ENCODE assay signal across 19 cellular contexts in genomic region chr16:68062910-68063393, GRCh38. TPM values are rescaled to one million over a fixed set of nuclear protein-coding genes. Genes with fewer than 3 reads are reported as not detected.
DNase-seq lines count a peak whose midpoint lies in the region; TF ChIP-seq lines count a peak whose summit lies in the region.
"Had no signal": no experiment of that assay in that cellular context is flagged by ENCODE, and none has a peak within 500 bp of the region (broad histone marks: within the 10 kb centered on the region; RNA-seq: fewer than 3 reads in every experiment).

No MANE protein-coding gene starts in this region.

- peaks cover 37% of the 10 kb centered on the region for H3K36me3 Mint-ChIP-seq in T-helper 1 cell treated with Interleukin-12 subunit alpha and Interleukin-12 subunit beta and Interleukin-4 antibody, amounts not matched to agents 30 μg/mL and 1 μg/mL, for 36 hours (ENCODE audit: low read depth)
- H3K36me3 Mint-ChIP-seq in chondrocyte (ENCODE audit: low read depth): peaks cover 9% of the 10 kb centered on the region

- H3K9me3 Mint-ChIP-seq in T-helper 1 cell treated with Interleukin-12 subunit alpha and Interleukin-12 subunit beta and Interleukin-4 antibody, amounts not matched to agents 30 μg/mL and 1 μg/mL, for 36 hours: no peaks in the 10 kb centered on the region
- no peaks in the 10 kb centered on the region for H3K9me3 Mint-ChIP-seq in chondrocyte (ENCODE audit: low read depth)

- H3K27me3 Mint-ChIP-seq in T-helper 1 cell treated with Interleukin-12 subunit alpha and Interleukin-12 subunit beta and Interleukin-4 antibody, amounts not matched to agents 30 μg/mL and 1 μg/mL, for 36 hours (ENCODE audit: low read depth): no peaks in the 10 kb centered on the region
- no peaks in the 10 kb centered on the region for H3K27me3 Mint-ChIP-seq in chondrocyte (ENCODE audit: low read depth)

- H3K4me3 Mint-ChIP-seq in T-helper 1 cell treated with Interleukin-12 subunit alpha and Interleukin-12 subunit beta and Interleukin-4 antibody, amounts not matched to agents 30 μg/mL and 1 μg/mL, for 36 hours: peak overlapping the region; percentile 61
- no peak overlapping the region for H3K4me3 Mint-ChIP-seq in chondrocyte (ENCODE audit: unreplicated experiment)

- H3K4me1 Mint-ChIP-seq in T-helper 1 cell treated with Interleukin-12 subunit alpha and Interleukin-12 subunit beta and Interleukin-4 antibody, amounts not matched to agents 30 μg/mL and 1 μg/mL, for 36 hours (ENCODE audit: low read depth): peaks cover 61% of the 10 kb centered on the region
- peaks cover 33% of the 10 kb centered on the region for H3K4me1 Mint-ChIP-seq in chondrocyte (ENCODE audit: low read depth)

- TF ChIP-seq CTCF in chondrocyte (IDR thresholded peaks at IDR 0.05): no peak

- H3K27ac Mint-ChIP-seq in T-helper 1 cell treated with Interleukin-12 subunit alpha and Interleukin-12 subunit beta and Interleukin-4 antibody, amounts not matched to agents 30 μg/mL and 1 μg/mL, for 36 hours: peak overlapping the region; percentile 93
- no peak overlapping the region for H3K27ac Mint-ChIP-seq in chondrocyte (ENCODE audit: unreplicated experiment)

- DNase-seq in NK-92 treated with Interleukin-12 subunit alpha and Interleukin-12 subunit beta, amount 100 ng/mL, for 24 hours (lab: John Stamatoyannopoulos, UW): peak; percentile 53
- no peak for DNase-seq in NK-92 (lab: John Stamatoyannopoulos, UW; ENCODE audit: unreplicated experiment)
- DNase-seq in chondrocyte (ENCODE audit: low spot score): peak; percentile 17
- DNase-seq in stimulated activated naive CD4-positive, alpha-beta T cell treated with Interleukin-2 at 50 U/mL for 16 hours (lab: John Stamatoyannopoulos, UW): peak; percentile 12
- no peak for DNase-seq in medulla oblongata (ENCODE audit: extremely low spot score)
- DNase-seq in NCI-H82 (lab: John Stamatoyannopoulos, UW): no peak
- no peak for DNase-seq in DMS 273 (lab: John Stamatoyannopoulos, UW; ENCODE audit: unreplicated experiment)
- DNase-seq: amniotic stem cell; cerebellar nuclear complex; foreskin keratinocyte; Kasumi-1; left lung; NCI-H1436; NCI-H226; SIG-M5; stimulated activated CD4-positive, alpha-beta T cell treated with anti-CD3 and anti-CD28 coated beads, Interleukin-12 subunit alpha, Interleukin-12 subunit beta, amount 100 ng/mL, for 4 hours had no signal

RNA-seq across cellular contexts. Expression of gene NFATC3, which starts 22.2 kb away (rescaled TPM):
- total RNA-seq in chondrocyte: 32.2 to 38.0 TPM (median 37.7 TPM) in 3 replicates

RNA-seq across cellular contexts. Expression of gene DUS2, which starts 39.9 kb away (rescaled TPM):
- total RNA-seq in chondrocyte: 12.2 to 15.9 TPM (median 12.7 TPM) in 3 replicates

RNA-seq across cellular contexts. Expression of gene DDX28, which starts 39.9 kb away (rescaled TPM):
- 5.8 to 6.7 TPM (median 6.6 TPM) in 3 replicates for total RNA-seq in chondrocyte

RNA-seq across cellular contexts. Expression of gene DPEP2NB, which starts 47.2 kb away (rescaled TPM):
- not detected in 3 replicates for total RNA-seq in chondrocyte
- total RNA-seq: foreskin keratinocyte, left lung, pulmonary artery endothelial cell, suprapubic skin had no signal

Comparison
In these comparisons a context has a peak if more than half of its experiments do, and no peak if none do; other contexts are left out.
1. DNase-seq: peak in NK-92 treated with Interleukin-12 subunit alpha and Interleukin-12 subunit beta, amount 100 ng/mL, for 24 hours (single experiment), chondrocyte (single experiment) and stimulated activated naive CD4-positive, alpha-beta T cell treated with Interleukin-2 at 50 U/mL for 16 hours (single experiment); none in NK-92 (single experiment), medulla oblongata (single experiment), NCI-H82 (single experiment) and DMS 273 (single experiment).